15 cellular contexts compared by ENCODE assay signal in genomic region chr22:44521326-44521725, GRCh38. TPM values are rescaled to one million over a fixed set of nuclear protein-coding genes. Genes with fewer than 3 reads are reported as not detected.
DNase-seq lines count a peak whose midpoint lies in the region; ATAC-seq and TF ChIP-seq lines count a peak whose summit lies in the region.
"Had no signal": no experiment of that assay in that cellular context is flagged by ENCODE, and none has a peak within 500 bp of the region (broad histone marks: within the 10 kb centered on the region; RNA-seq: fewer than 3 reads in every experiment).

No MANE protein-coding gene starts in this region.

- no peaks in the 10 kb centered on the region for H3K36me3 Mint-ChIP-seq in activated T-cell treated with anti-CD3 and anti-CD28 coated beads, Interleukin-2, amount 50 U/mL, for 24 hours (ENCODE audit: low read depth)
- H3K36me3 Mint-ChIP-seq in activated T-cell treated with anti-CD3 and anti-CD28 coated beads, Interleukin-2, amount 50 U/mL, for 72 hours (ENCODE audit: insufficient read depth in 2 of 2), result peaks cover 5 to 8% of the 10 kb centered on the region in 2 donors
- H3K36me3 Mint-ChIP-seq in osteocyte (ENCODE audit: unreplicated experiment), result peaks cover 2% of the 10 kb centered on the region
- H3K36me3 Mint-ChIP-seq: CD4-positive, CD25-positive, alpha-beta regulatory T cell had no signal

- H3K27me3 ChIP-seq in right atrium auricular region, result no peaks in the 10 kb centered on the region
- H3K27me3 ChIP-seq: BLaER1 treated with 17β-estradiol and CSF1 and Interleukin-3, amounts not matched to agents 10 nM and 100 nM had no signal

- H3K36me3 ChIP-seq in right atrium auricular region, result no peaks in the 10 kb centered on the region
- H3K36me3 ChIP-seq: BLaER1 treated with 17β-estradiol and CSF1 and Interleukin-3, amounts not matched to agents 10 nM and 100 nM had no signal

- peaks cover 13% of the 10 kb centered on the region for H3K27me3 Mint-ChIP-seq in activated T-cell treated with anti-CD3 and anti-CD28 coated beads, Interleukin-2, amount 50 U/mL, for 24 hours
- peaks cover 26% of the 10 kb centered on the region for H3K27me3 Mint-ChIP-seq in activated T-cell treated with anti-CD3 and anti-CD28 coated beads, Interleukin-2, amount 50 U/mL, for 72 hours (ENCODE audit: low read depth)
- no peaks in the 10 kb centered on the region for H3K27me3 Mint-ChIP-seq in osteocyte (ENCODE audit: unreplicated experiment)

- TF ChIP-seq CTCF in right atrium auricular region (IDR thresholded peaks at IDR 0.05), result no peak
- TF ChIP-seq CTCF in osteocyte (IDR thresholded peaks at IDR 0.05), result no peak

- no peaks in the 10 kb centered on the region for H3K4me1 Mint-ChIP-seq in activated T-cell treated with anti-CD3 and anti-CD28 coated beads, Interleukin-2, amount 50 U/mL, for 24 hours (ENCODE audit: low read depth)
- no peaks in the 10 kb centered on the region for H3K4me1 Mint-ChIP-seq in activated T-cell treated with anti-CD3 and anti-CD28 coated beads, Interleukin-2, amount 50 U/mL, for 72 hours (ENCODE audit: low read depth)
- H3K4me1 Mint-ChIP-seq in osteocyte (ENCODE audit: unreplicated experiment), result peaks cover 27% of the 10 kb centered on the region
- H3K4me1 Mint-ChIP-seq: CD4-positive, CD25-positive, alpha-beta regulatory T cell had no signal

- H3K9me3 ChIP-seq in right atrium auricular region, result no peaks in the 10 kb centered on the region

- no peak overlapping the region for H3K4me3 ChIP-seq in right atrium auricular region
- H3K4me3 ChIP-seq: BLaER1 treated with 17β-estradiol and CSF1 and Interleukin-3, amounts not matched to agents 10 nM and 100 nM; GM12878 had no signal

- H3K4me1 ChIP-seq in right atrium auricular region, result peaks cover 0 to 29% of the 10 kb centered on the region in 2 donors

- peak overlapping the region; percentile 59 to 94 for H3K27ac ChIP-seq in right atrium auricular region
- H3K27ac ChIP-seq: BLaER1 treated with 17β-estradiol and CSF1 and Interleukin-3, amounts not matched to agents 10 nM and 100 nM had no signal

- H3K27ac Mint-ChIP-seq in activated T-cell treated with anti-CD3 and anti-CD28 coated beads, Interleukin-2, amount 50 U/mL, for 24 hours, result no peak overlapping the region
- no peak overlapping the region for H3K27ac Mint-ChIP-seq in activated T-cell treated with anti-CD3 and anti-CD28 coated beads, Interleukin-2, amount 50 U/mL, for 72 hours
- H3K27ac Mint-ChIP-seq in osteocyte (ENCODE audit: unreplicated experiment), result no peak overlapping the region
- H3K27ac Mint-ChIP-seq: CD4-positive, CD25-positive, alpha-beta regulatory T cell; HFFc6 had no signal

- no peak for ATAC-seq in activated T-cell treated with anti-CD3 and anti-CD28 coated beads, Interleukin-2, amount 50 U/mL, for 72 hours (replicated peaks in 1 of 2)
- ATAC-seq in Right ventricle myocardium superior (ENCODE audit: poor library complexity), result no peak
- ATAC-seq in HG02798 (IDR thresholded peaks at IDR 0.05; ENCODE audit: poor library complexity, unreplicated experiment), result no peak
- ATAC-seq: GM12878 had no signal

- no peak overlapping the region for H3K4me3 Mint-ChIP-seq in activated T-cell treated with anti-CD3 and anti-CD28 coated beads, Interleukin-2, amount 50 U/mL, for 24 hours
- H3K4me3 Mint-ChIP-seq in activated T-cell treated with anti-CD3 and anti-CD28 coated beads, Interleukin-2, amount 50 U/mL, for 72 hours, result no peak overlapping the region
- no peak overlapping the region for H3K4me3 Mint-ChIP-seq in osteocyte (ENCODE audit: unreplicated experiment)
- H3K4me3 Mint-ChIP-seq: CD4-positive, CD25-positive, alpha-beta regulatory T cell; HFFc6 had no signal

- peak; percentile 11 for DNase-seq in activated T-cell treated with anti-CD3 and anti-CD28 coated beads, Interleukin-2, amount 50 U/mL, for 24 hours
- DNase-seq in activated T-cell treated with anti-CD3 and anti-CD28 coated beads, Interleukin-2, amount 50 U/mL, for 72 hours, result no peak
- DNase-seq in right atrium auricular region (ENCODE audit: low spot score), result peak; percentile 26
- no peak for DNase-seq in Right ventricle myocardium superior
- peak; percentile 60 for DNase-seq in osteocyte (ENCODE audit: extremely low spot score, unreplicated experiment)
- DNase-seq in anterior cingulate cortex (lab: John Stamatoyannopoulos, UW), result no peak
- DNase-seq: ACHN; Calu3; CD4-positive, CD25-positive, alpha-beta regulatory T cell; DMS 273 treated with DMSO at 0.1 percent for 48 hours; HCEC 1CT; HFFc6 had no signal

- intact Hi-C loops in Right ventricle myocardium superior (cut with DNase I), result no loop called here

- peaks cover 2% of the 10 kb centered on the region for H3K9me3 Mint-ChIP-seq in activated T-cell treated with anti-CD3 and anti-CD28 coated beads, Interleukin-2, amount 50 U/mL, for 24 hours
- H3K9me3 Mint-ChIP-seq in activated T-cell treated with anti-CD3 and anti-CD28 coated beads, Interleukin-2, amount 50 U/mL, for 72 hours, result peaks cover 0 to 2% of the 10 kb centered on the region in 2 donors
- H3K9me3 Mint-ChIP-seq in osteocyte (ENCODE audit: unreplicated experiment), result peaks cover 4% of the 10 kb centered on the region

RNA-seq across cellular contexts. Expression of gene RTL6, which starts 23.3 kb away (rescaled TPM):
- 10 to 100 TPM; 11.9 to 12.9 TPM for total RNA-seq in activated T-cell treated with anti-CD3 and anti-CD28 coated beads, Interleukin-2, amount 50 U/mL, for 72 hours
- total RNA-seq in right atrium auricular region, result 10 to 100 TPM; 22.1 to 30.0 TPM
- total RNA-seq in Right ventricle myocardium superior, result 23.5 TPM
- total RNA-seq in osteocyte, result 34.1 and 35.5 TPM in 2 replicates

Comparison
In these comparisons a context has a peak if more than half of its experiments do, and no peak if none do; other contexts are left out.
1. DNase-seq: peak in activated T-cell treated with anti-CD3 and anti-CD28 coated beads, Interleukin-2, amount 50 U/mL, for 24 hours (single experiment), right atrium auricular region (single experiment) and osteocyte (single experiment); none in activated T-cell treated with anti-CD3 and anti-CD28 coated beads, Interleukin-2, amount 50 U/mL, for 72 hours (0 of 2), Right ventricle myocardium superior (single experiment) and anterior cingulate cortex (0 of 58).